In genomic region chr7:6284461-6285360, GRCh38 we compare ENCODE assay signal across 13 cellular contexts. TPM values are rescaled to one million over a fixed set of nuclear protein-coding genes. Genes with fewer than 3 reads are reported as not detected.
DNase-seq lines count a peak whose midpoint lies in the region; ATAC-seq, FAIRE-seq and TF ChIP-seq lines count a peak whose summit lies in the region.
"Had no signal": no experiment of that assay in that cellular context is flagged by ENCODE, and none has a peak within 500 bp of the region (broad histone marks: within the 10 kb centered on the region; RNA-seq: fewer than 3 reads in every experiment).

No MANE protein-coding gene starts in this region.

- POLR2A ChIA-PET in activated CD8-positive, alpha-beta T cell treated with anti-CD3 and anti-CD28 coated beads for 36 hours (lab: Charles Lee), result interaction anchor here (0.8 kb wide), 1 partner anchor 306 kb away, joined by 3 read pairs; no protein-coding TSS in a partner anchor

- intact Hi-C loops in activated CD8-positive, alpha-beta T cell treated with anti-CD3 and anti-CD28 coated beads for 36 hours (cut with micrococcal nuclease), result no loop called here

- TF ChIP-seq CTCF in activated CD8-positive, alpha-beta T cell treated with anti-CD3 and anti-CD28 coated beads for 36 hours (IDR thresholded peaks at IDR 0.05), result no peak

- DNase-seq in DMS53 (lab: John Stamatoyannopoulos, UW) (peak; percentile 43), DMS53 treated with DMSO at 0.1 percent for 48 hours (lab: John Stamatoyannopoulos, UW; ENCODE audit: unreplicated experiment) (no peak), T-helper 17 cell (no peak), glomerular visceral epithelial cell (ENCODE audit: extremely low spot score) (peak; percentile 15), urothelium cell line (ENCODE audit: low spot score) (peak; percentile 86)
- no peak for DNase-seq in activated CD8-positive, alpha-beta T cell treated with anti-CD3 and anti-CD28 coated beads for 36 hours
- DNase-seq: activated naive CD8-positive, alpha-beta T cell treated with anti-CD3 and anti-CD28 coated beads, Interleukin-2, amount 10 ng/mL, durations not matched to agents 7 days and 5 days; lower lobe of right lung; occipital lobe; small intestine had no signal

- no peaks in the 10 kb centered on the region for H3K9me3 Mint-ChIP-seq in activated CD8-positive, alpha-beta T cell treated with anti-CD3 and anti-CD28 coated beads for 36 hours
- H3K9me3 Mint-ChIP-seq: activated naive CD8-positive, alpha-beta T cell treated with anti-CD3 and anti-CD28 coated beads, Interleukin-2, amount 10 ng/mL, durations not matched to agents 7 days and 5 days; central memory CD8-positive, alpha-beta T cell had no signal

- H3K36me3 Mint-ChIP-seq in T-helper 17 cell (ENCODE audit: low read depth), result no peaks in the 10 kb centered on the region
- no peaks in the 10 kb centered on the region for H3K36me3 Mint-ChIP-seq in activated CD8-positive, alpha-beta T cell treated with anti-CD3 and anti-CD28 coated beads for 36 hours (ENCODE audit: low read depth)
- H3K36me3 Mint-ChIP-seq: activated naive CD8-positive, alpha-beta T cell treated with anti-CD3 and anti-CD28 coated beads, Interleukin-2, amount 10 ng/mL, durations not matched to agents 7 days and 5 days had no signal

- no peak overlapping the region for H3K4me3 Mint-ChIP-seq in T-helper 17 cell
- H3K4me3 Mint-ChIP-seq in activated CD8-positive, alpha-beta T cell treated with anti-CD3 and anti-CD28 coated beads for 36 hours, result no peak overlapping the region
- H3K4me3 Mint-ChIP-seq: activated naive CD8-positive, alpha-beta T cell treated with anti-CD3 and anti-CD28 coated beads, Interleukin-2, amount 10 ng/mL, durations not matched to agents 7 days and 5 days; central memory CD8-positive, alpha-beta T cell had no signal

- peaks cover 8% of the 10 kb centered on the region for H3K4me1 Mint-ChIP-seq in T-helper 17 cell
- no peaks in the 10 kb centered on the region for H3K4me1 Mint-ChIP-seq in activated CD8-positive, alpha-beta T cell treated with anti-CD3 and anti-CD28 coated beads for 36 hours (ENCODE audit: low read depth)
- H3K4me1 Mint-ChIP-seq: activated naive CD8-positive, alpha-beta T cell treated with anti-CD3 and anti-CD28 coated beads, Interleukin-2, amount 10 ng/mL, durations not matched to agents 7 days and 5 days; central memory CD8-positive, alpha-beta T cell had no signal

- no peaks in the 10 kb centered on the region for H3K27me3 Mint-ChIP-seq in T-helper 17 cell
- H3K27me3 Mint-ChIP-seq in activated CD8-positive, alpha-beta T cell treated with anti-CD3 and anti-CD28 coated beads for 36 hours, result no peaks in the 10 kb centered on the region
- H3K27me3 Mint-ChIP-seq: central memory CD8-positive, alpha-beta T cell had no signal

- no peaks in the 10 kb centered on the region for H3K9me3 ChIP-seq in T-helper 17 cell (ENCODE audit: control insufficient read depth, low read length, poor library complexity, severe bottlenecking)
- H3K9me3 ChIP-seq: lower lobe of right lung had no signal

- peak overlapping the region; percentile 4 for H3K27ac Mint-ChIP-seq in T-helper 17 cell
- no peak overlapping the region for H3K27ac Mint-ChIP-seq in activated CD8-positive, alpha-beta T cell treated with anti-CD3 and anti-CD28 coated beads for 36 hours
- H3K27ac Mint-ChIP-seq: activated naive CD8-positive, alpha-beta T cell treated with anti-CD3 and anti-CD28 coated beads, Interleukin-2, amount 10 ng/mL, durations not matched to agents 7 days and 5 days had no signal

- CTCF ChIA-PET in activated CD8-positive, alpha-beta T cell treated with anti-CD3 and anti-CD28 coated beads for 36 hours (lab: Charles Lee), result no interaction called here

- peak; percentile 99 for FAIRE-seq in urothelium cell line (lab: Jason Lieb, UNC)
- FAIRE-seq: small intestine had no signal

- ATAC-seq in T-helper 17 cell (no peak), HG02973 (IDR thresholded peaks at IDR 0.05; ENCODE audit: unreplicated experiment) (no peak), GM19397 (IDR thresholded peaks at IDR 0.05; ENCODE audit: unreplicated experiment) (no peak)
- no peak for ATAC-seq in activated CD8-positive, alpha-beta T cell treated with anti-CD3 and anti-CD28 coated beads for 36 hours

RNA-seq across cellular contexts. Expression of gene CYTH3, which starts 12.3 kb away (rescaled TPM):
- 10 to 100 TPM; 23.1 to 25.8 TPM for total RNA-seq in T-helper 17 cell
- 1 to 10 TPM in 1 of 2 experiments, under 1 TPM in 1; 0.92 to 2.3 TPM for total RNA-seq in activated CD8-positive, alpha-beta T cell treated with anti-CD3 and anti-CD28 coated beads for 36 hours

Comparison
In these comparisons a context has a peak if more than half of its experiments do, and no peak if none do; other contexts are left out.
1. DNase-seq: peak in DMS53 (single experiment), glomerular visceral epithelial cell (single experiment) and urothelium cell line (single experiment); none in DMS53 treated with DMSO at 0.1 percent for 48 hours (single experiment), T-helper 17 cell (0 of 3) and activated CD8-positive, alpha-beta T cell treated with anti-CD3 and anti-CD28 coated beads for 36 hours (single experiment).
2. RNA of gene CYTH3, which starts 12.3 kb away (total RNA-seq): 23.1 to 25.8 TPM in T-helper 17 cell; 0.92 to 2.3 TPM in activated CD8-positive, alpha-beta T cell treated with anti-CD3 and anti-CD28 coated beads for 36 hours; every median in the first group is over 4 times any median in the second.